In genomic region chr5:171155621-171156020, GRCh38 we compare ENCODE assay signal across 24 cellular contexts.
DNase-seq lines count a peak whose midpoint lies in the region; ATAC-seq, FAIRE-seq and TF ChIP-seq lines count a peak whose summit lies in the region.
"Had no signal": no experiment of that assay in that cellular context is flagged by ENCODE, and none has a peak within 500 bp of the region (broad histone marks: within the 10 kb centered on the region; RNA-seq: fewer than 3 reads in every experiment).

No MANE protein-coding gene starts in this region.

- DNase-seq in HT1080 (ENCODE audit: low read depth) (peak; percentile 20), astrocyte (ENCODE audit: low read depth) (peak; percentile 71), fibroblast of the aortic adventitia (ENCODE audit: low read depth) (peak; percentile 0), sciatic nerve (ENCODE audit: low spot score) (no peak)
- no peak for DNase-seq in central memory CD4-positive, alpha-beta T cell
- DNase-seq in activated naive CD4-positive, alpha-beta T cell treated with anti-CD3 and anti-CD28 coated beads, Interleukin-2, amount 50 U/mL, for 16 hours: no peak
- DNase-seq in activated effector memory CD4-positive, alpha-beta T cell treated with anti-CD3 and anti-CD28 coated beads, Interleukin-2, amount 50 U/mL, for 16 hours: no peak
- DNase-seq: activated CD4-positive, alpha-beta T cell treated with anti-CD3 and anti-CD28 coated beads, Interleukin-2, amount 50 U/mL, for 4 hours; hippocampal formation; Karpas-422; kidney; NCI-H1092 treated with DMSO at 0.1 percent for 48 hours; NCI-H2107; NCI-H526; SHP77 treated with DMSO at 0.1 percent for 48 hours; stimulated activated CD4-positive, alpha-beta T cell treated with anti-CD3 and anti-CD28 coated beads, Interleukin-2, amount 100 ng/mL, for 24 hours; T-helper 17 cell; transverse colon had no signal

- no peaks in the 10 kb centered on the region for H3K79me2 ChIP-seq in astrocyte (ENCODE audit: insufficient read depth, low read length)

- no peak for ATAC-seq in sciatic nerve
- ATAC-seq: natural killer cell treated with Interleukin-12 subunit alpha and Interleukin-12 subunit beta and Interleukin-15 and Interleukin-18, amount 100 ng/mL, for 72 hours; T-helper 17 cell had no signal

- H3K27ac ChIP-seq in astrocyte (ENCODE audit: low read depth, low read length): peak overlapping the region; percentile 23
- H3K27ac ChIP-seq: esophagus muscularis mucosa, transverse colon had no signal

- peaks cover 10% of the 10 kb centered on the region for H3K4me1 Mint-ChIP-seq in astrocyte (ENCODE audit: low read depth, unreplicated experiment)

- intact Hi-C loops in sciatic nerve (cut with DNase I): no loop called here

- H3K9me3 ChIP-seq in astrocyte (ENCODE audit: insufficient read depth, low read depth, low read length) (no peaks in the 10 kb centered on the region), skeletal muscle satellite cell (replicated peaks; ENCODE audit: low read length) (no peaks in the 10 kb centered on the region)
- H3K9me3 ChIP-seq: esophagus muscularis mucosa, transverse colon had no signal

- no peak overlapping the region for H2AFZ ChIP-seq in astrocyte (ENCODE audit: low read depth, low read length)

- H3K36me3 ChIP-seq in astrocyte (ENCODE audit: insufficient read depth, low read length): no peaks in the 10 kb centered on the region
- no peaks in the 10 kb centered on the region for H3K36me3 ChIP-seq in skeletal muscle satellite cell (ENCODE audit: insufficient read depth, low read length)
- H3K36me3 ChIP-seq: esophagus muscularis mucosa, transverse colon had no signal

- H4K20me1 ChIP-seq in astrocyte (ENCODE audit: insufficient read depth, low read length): no peaks in the 10 kb centered on the region

- no peaks in the 10 kb centered on the region for H3K36me3 Mint-ChIP-seq in astrocyte (ENCODE audit: low read depth, unreplicated experiment)
- H3K36me3 Mint-ChIP-seq: brain; natural killer cell treated with Interleukin-12 subunit alpha and Interleukin-12 subunit beta and Interleukin-15 and Interleukin-18, amount 100 ng/mL, for 72 hours had no signal

- H3K9ac ChIP-seq in astrocyte (ENCODE audit: low read length) (no peak overlapping the region), skeletal muscle satellite cell (ENCODE audit: low read depth, low read length) (peak overlapping the region; percentile 3)

- H3K4me2 ChIP-seq in astrocyte (ENCODE audit: low read length) (peak overlapping the region; percentile 43), skeletal muscle satellite cell (ENCODE audit: low read length) (peak overlapping the region; percentile 53)

- no peaks in the 10 kb centered on the region for H3K27me3 Mint-ChIP-seq in astrocyte (ENCODE audit: low read depth, unreplicated experiment)
- H3K27me3 Mint-ChIP-seq: brain; natural killer cell treated with Interleukin-12 subunit alpha and Interleukin-12 subunit beta and Interleukin-15 and Interleukin-18, amount 100 ng/mL, for 72 hours had no signal

- no peak overlapping the region for H3K4me3 Mint-ChIP-seq in astrocyte (ENCODE audit: unreplicated experiment)
- H3K4me3 Mint-ChIP-seq: B cell; brain; natural killer cell treated with Interleukin-12 subunit alpha and Interleukin-12 subunit beta and Interleukin-15 and Interleukin-18, amount 100 ng/mL, for 72 hours; stimulated activated naive CD8-positive, alpha-beta T cell treated with anti-CD3 and anti-CD28 coated beads, Interleukin-15, Interleukin-2, amounts not matched to agents 100 ng/mL and 50 ng/mL, for 24 hours; T-helper 17 cell had no signal

- TF ChIP-seq CTCF in astrocyte (IDR thresholded peaks at IDR 0.05; ENCODE audit: insufficient read depth, low read depth, low read length) (no peak), fibroblast of the aortic adventitia (IDR thresholded peaks at IDR 0.05; ENCODE audit: insufficient read depth, low read length) (no peak)

- H3K4me1 ChIP-seq in astrocyte (ENCODE audit: insufficient read depth, low read length): peaks cover 9% of the 10 kb centered on the region
- peaks cover 17% of the 10 kb centered on the region for H3K4me1 ChIP-seq in skeletal muscle satellite cell (ENCODE audit: control insufficient read depth, insufficient read depth, low read length)
- H3K4me1 ChIP-seq: esophagus muscularis mucosa, transverse colon had no signal

- no peaks in the 10 kb centered on the region for H3K27me3 ChIP-seq in astrocyte (ENCODE audit: insufficient read depth, low read length)
- no peaks in the 10 kb centered on the region for H3K27me3 ChIP-seq in skeletal muscle satellite cell (ENCODE audit: control insufficient read depth, insufficient read depth, low read length)
- H3K27me3 ChIP-seq: esophagus muscularis mucosa, transverse colon had no signal

- H3K4me3 ChIP-seq in astrocyte (ENCODE audit: insufficient read depth, low read depth, low read length) (no peak overlapping the region), fibroblast of the aortic adventitia (ENCODE audit: low read depth, low read length) (no peak overlapping the region), skeletal muscle satellite cell (ENCODE audit: low read length) (no peak overlapping the region)
- H3K4me3 ChIP-seq: esophagus muscularis mucosa, transverse colon had no signal

- no peaks in the 10 kb centered on the region for H3K9me3 Mint-ChIP-seq in astrocyte (ENCODE audit: unreplicated experiment)
- H3K9me3 Mint-ChIP-seq: brain; natural killer cell treated with Interleukin-12 subunit alpha and Interleukin-12 subunit beta and Interleukin-15 and Interleukin-18, amount 100 ng/mL, for 72 hours; stimulated activated naive CD8-positive, alpha-beta T cell treated with anti-CD3 and anti-CD28 coated beads, Interleukin-15, Interleukin-2, amounts not matched to agents 100 ng/mL and 50 ng/mL, for 24 hours had no signal

- peak; percentile 49 for FAIRE-seq in astrocyte (lab: Jason Lieb, UNC)
- FAIRE-seq: kidney had no signal

- peak overlapping the region; percentile 42 for H3K27ac Mint-ChIP-seq in astrocyte (ENCODE audit: unreplicated experiment)
- H3K27ac Mint-ChIP-seq: B cell; brain; natural killer cell treated with Interleukin-12 subunit alpha and Interleukin-12 subunit beta and Interleukin-15 and Interleukin-18, amount 100 ng/mL, for 72 hours; stimulated activated naive CD8-positive, alpha-beta T cell treated with anti-CD3 and anti-CD28 coated beads, Interleukin-15, Interleukin-2, amounts not matched to agents 100 ng/mL and 50 ng/mL, for 24 hours; T-helper 17 cell had no signal

Comparison
In these comparisons a context has a peak if more than half of its experiments do, and no peak if none do; other contexts are left out.
1. DNase-seq: peak in HT1080 (single experiment), astrocyte (single experiment) and fibroblast of the aortic adventitia (single experiment); none in sciatic nerve (single experiment), central memory CD4-positive, alpha-beta T cell (single experiment), activated naive CD4-positive, alpha-beta T cell treated with anti-CD3 and anti-CD28 coated beads, Interleukin-2, amount 50 U/mL, for 16 hours (single experiment) and activated effector memory CD4-positive, alpha-beta T cell treated with anti-CD3 and anti-CD28 coated beads, Interleukin-2, amount 50 U/mL, for 16 hours (single experiment).